Comparison of ENCODE assay signal across 16 cellular contexts in genomic region chr9:68640421-68641089, GRCh38.
DNase-seq lines count a peak whose midpoint lies in the region; ATAC-seq and TF ChIP-seq lines count a peak whose summit lies in the region.
"Had no signal": no experiment of that assay in that cellular context is flagged by ENCODE, and none has a peak within 500 bp of the region (broad histone marks: within the 10 kb centered on the region; RNA-seq: fewer than 3 reads in every experiment).

No MANE protein-coding gene starts in this region.

- no peak overlapping the region for H3K27ac Mint-ChIP-seq in immature natural killer cell
- H3K27ac Mint-ChIP-seq: activated CD4-positive, alpha-beta T cell treated with anti-CD3 and anti-CD28 coated beads for 36 hours had no signal

- H3K9me3 ChIP-seq in MM.1S (replicated peaks; ENCODE audit: insufficient read depth, low read length), result no peaks in the 10 kb centered on the region
- no peaks in the 10 kb centered on the region for H3K9me3 ChIP-seq in BE2C
- H3K9me3 ChIP-seq: neutrophil, tibial nerve had no signal

- H3K27me3 Mint-ChIP-seq in immature natural killer cell (ENCODE audit: low read depth in 3 of 3), result peaks cover 0 to 4% (median 1%) of the 10 kb centered on the region in 3 donors

- peak overlapping the region; percentile 78 for H3K4me2 ChIP-seq in MM.1S (ENCODE audit: low read depth, low read length)
- H3K4me2 ChIP-seq: smooth muscle cell had no signal

- TF ChIP-seq CTCF in MM.1S (IDR thresholded peaks at IDR 0.05; ENCODE audit: low read length) (no peak), BE2C (IDR thresholded peaks at IDR 0.05; ENCODE audit: low read depth, low read length) (no peak), omental fat pad (IDR thresholded peaks at IDR 0.05) (no peak)

- no peaks in the 10 kb centered on the region for H3K36me3 Mint-ChIP-seq in immature natural killer cell

- H2AFZ ChIP-seq in MM.1S (ENCODE audit: low read length), result peak overlapping the region; percentile 36; the same call in 1 of the 2 replicates

- H3K4me3 Mint-ChIP-seq in immature natural killer cell, result no peak overlapping the region
- H3K4me3 Mint-ChIP-seq: activated CD4-positive, alpha-beta T cell treated with anti-CD3 and anti-CD28 coated beads for 36 hours; activated T-cell treated with anti-CD3 and anti-CD28 coated beads, Interleukin-2, amount 50 U/mL, for 4 hours had no signal

- H3K9me2 ChIP-seq in MM.1S (replicated peaks; ENCODE audit: insufficient read depth, low read length), result no peaks in the 10 kb centered on the region

- no peaks in the 10 kb centered on the region for H4K20me1 ChIP-seq in MM.1S (ENCODE audit: insufficient read depth, low read length)

- H3K9me3 Mint-ChIP-seq in immature natural killer cell, result no peaks in the 10 kb centered on the region
- H3K9me3 Mint-ChIP-seq: activated T-cell treated with anti-CD3 and anti-CD28 coated beads, Interleukin-2, amount 50 U/mL, for 4 hours had no signal

- H3K4me1 ChIP-seq in MM.1S (ENCODE audit: low read length) (peaks cover 58% of the 10 kb centered on the region), BE2C (no peaks in the 10 kb centered on the region)
- H3K4me1 ChIP-seq: tibial nerve had no signal

- peak overlapping the region; percentile 53 for H3K9ac ChIP-seq in MM.1S (ENCODE audit: low read length)

- no peaks in the 10 kb centered on the region for H3K36me3 ChIP-seq in MM.1S (replicated peaks; ENCODE audit: insufficient read depth, low read length)
- no peaks in the 10 kb centered on the region for H3K36me3 ChIP-seq in BE2C
- H3K36me3 ChIP-seq: neutrophil, tibial nerve had no signal

- no peaks in the 10 kb centered on the region for H3K27me3 ChIP-seq in MM.1S (replicated peaks; ENCODE audit: insufficient read depth, low read length)
- H3K27me3 ChIP-seq in BE2C, result peaks cover 8% of the 10 kb centered on the region; the same call in 1 of the 2 replicates
- H3K27me3 ChIP-seq: neutrophil, tibial nerve had no signal

- ATAC-seq in HG02678 (IDR thresholded peaks at IDR 0.05; ENCODE audit: unreplicated experiment), result peak; percentile 35
- peak; percentile 51 for ATAC-seq in stimulated activated naive CD8-positive, alpha-beta T cell treated with anti-CD3 and anti-CD28 coated beads, Interleukin-15, Interleukin-2, amounts not matched to agents 100 U/mL and 50 U/mL, for 24 hours
- no peak for ATAC-seq in omental fat pad (ENCODE audit: low FRiP score)
- ATAC-seq: activated T-cell treated with anti-CD3 and anti-CD28 coated beads, Interleukin-2, amount 50 U/mL, for 4 hours had no signal

- H3K79me2 ChIP-seq in MM.1S (ENCODE audit: low read length), result no peaks in the 10 kb centered on the region

- DNase-seq in NCI-H2107 treated with DMSO at 0.1 percent for 48 hours (lab: John Stamatoyannopoulos, UW; ENCODE audit: unreplicated experiment) (peak; percentile 12), NCI-H2107 (lab: John Stamatoyannopoulos, UW) (no peak), MM.1S (peak; percentile 89), immature natural killer cell (no peak), BE2C (no peak), omental fat pad (ENCODE audit: low spot score) (no peak)
- no peak for DNase-seq in stimulated activated naive CD8-positive, alpha-beta T cell treated with anti-CD3 and anti-CD28 coated beads, Interleukin-15, Interleukin-2, amounts not matched to agents 100 U/mL and 50 U/mL, for 24 hours
- DNase-seq: activated CD4-positive, alpha-beta T cell treated with anti-CD3 and anti-CD28 coated beads for 36 hours; activated T-cell treated with anti-CD3 and anti-CD28 coated beads, Interleukin-2, amount 50 U/mL, for 4 hours; NCI-H510A had no signal

- H3K4me3 ChIP-seq in MM.1S (ENCODE audit: low read length) (peak overlapping the region; percentile 27; the same call in 1 of the 2 replicates), BE2C (ENCODE audit: low read depth, low read length) (no peak overlapping the region)
- H3K4me3 ChIP-seq: smooth muscle cell, tibial nerve had no signal

- peak overlapping the region; percentile 93 for H3K27ac ChIP-seq in MM.1S (ENCODE audit: low read length)
- H3K27ac ChIP-seq: 22Rv1, neutrophil, RWPE1, tibial nerve had no signal

- H3F3A ChIP-seq in MM.1S (ENCODE audit: insufficient read depth, low read length), result peaks cover 54% of the 10 kb centered on the region

- no peaks in the 10 kb centered on the region for H3K4me1 Mint-ChIP-seq in immature natural killer cell

Comparison
In these comparisons a context has a peak if more than half of its experiments do, and no peak if none do; other contexts are left out.
1. DNase-seq: peak in NCI-H2107 treated with DMSO at 0.1 percent for 48 hours (single experiment) and MM.1S (single experiment); none in NCI-H2107 (single experiment), stimulated activated naive CD8-positive, alpha-beta T cell treated with anti-CD3 and anti-CD28 coated beads, Interleukin-15, Interleukin-2, amounts not matched to agents 100 U/mL and 50 U/mL, for 24 hours (single experiment), immature natural killer cell (0 of 3), BE2C (single experiment) and omental fat pad (single experiment).